In the genomic region with DNA sequence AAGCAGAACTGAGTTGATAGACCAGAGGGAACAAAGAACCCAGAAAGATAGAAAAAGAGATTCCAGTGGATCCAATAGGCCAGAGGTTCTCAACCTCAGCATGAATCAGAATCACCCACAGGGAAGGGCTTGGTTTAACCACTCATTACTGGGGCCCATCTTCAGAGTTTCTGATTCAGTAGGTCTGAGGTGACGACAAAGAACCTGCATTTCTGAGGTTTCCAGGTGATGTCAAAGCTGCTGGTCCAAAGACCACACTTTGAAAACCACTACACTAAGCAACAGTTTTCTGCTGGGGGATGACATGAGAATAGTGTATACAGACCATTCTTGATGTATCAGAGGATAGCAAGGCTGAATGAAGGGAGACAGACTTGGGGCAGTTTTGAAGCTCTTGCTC, we compare ENCODE assay signal across 25 cellular contexts.
DNase-seq lines count a peak whose midpoint lies in the region; ATAC-seq, FAIRE-seq and TF ChIP-seq lines count a peak whose summit lies in the region.
"Had no signal": no experiment of that assay in that cellular context is flagged by ENCODE, and none has a peak within 500 bp of the region (broad histone marks: within the 10 kb centered on the region; RNA-seq: fewer than 3 reads in every experiment).

No MANE protein-coding gene starts in this region.

- H3K27ac Mint-ChIP-seq in activated CD4-positive, alpha-beta T cell treated with anti-CD3 and anti-CD28 coated beads for 36 hours, result no peak overlapping the region
- H3K27ac Mint-ChIP-seq in activated CD4-positive, alpha-beta memory T cell treated with anti-CD3 and anti-CD28 coated beads, Interleukin-2, amount 10 ng/mL, durations not matched to agents 7 days and 5 days, result peak overlapping the region; percentile 62
- H3K27ac Mint-ChIP-seq: activated naive CD4-positive, alpha-beta T cell treated with anti-CD3 and anti-CD28 coated beads for 36 hours; memory B cell had no signal

- no peaks in the 10 kb centered on the region for H3K9me3 Mint-ChIP-seq in activated CD4-positive, alpha-beta T cell treated with anti-CD3 and anti-CD28 coated beads for 36 hours (ENCODE audit: low read depth)
- peaks cover 7% of the 10 kb centered on the region for H3K9me3 Mint-ChIP-seq in activated CD4-positive, alpha-beta memory T cell treated with anti-CD3 and anti-CD28 coated beads, Interleukin-2, amount 10 ng/mL, durations not matched to agents 7 days and 5 days
- H3K9me3 Mint-ChIP-seq: activated naive CD4-positive, alpha-beta T cell treated with anti-CD3 and anti-CD28 coated beads for 36 hours; memory B cell had no signal

- H3K4me2 ChIP-seq in keratinocyte (ENCODE audit: control insufficient read depth, extremely low read depth, insufficient read depth, low read depth, low read length), result no peak overlapping the region

- dilution Hi-C loops in keratinocyte (cut with MboI; ENCODE audit: extremely low pct_ligation_motif_present, low sequenced_read_pairs), result no loop called here

- H3K9ac ChIP-seq in keratinocyte (ENCODE audit: control insufficient read depth, extremely low read depth, insufficient read depth, low read length), result no peak overlapping the region

- no peaks in the 10 kb centered on the region for H4K20me1 ChIP-seq in keratinocyte (ENCODE audit: control insufficient read depth, extremely low read depth, insufficient read depth, low read length)

- H3K27me3 ChIP-seq in keratinocyte (ENCODE audit: control insufficient read depth, extremely low read depth, insufficient read depth, low read length), result no peaks in the 10 kb centered on the region
- H3K27me3 ChIP-seq: body of pancreas, neutrophil, thyroid gland had no signal

- H3K9me3 ChIP-seq in keratinocyte (ENCODE audit: control insufficient read depth, low read depth, low read length), result no peaks in the 10 kb centered on the region
- H3K9me3 ChIP-seq: body of pancreas, neutrophil, prostate gland, thyroid gland had no signal

- H3K27me3 Mint-ChIP-seq in activated CD4-positive, alpha-beta T cell treated with anti-CD3 and anti-CD28 coated beads for 36 hours, result no peaks in the 10 kb centered on the region
- H3K27me3 Mint-ChIP-seq in activated CD4-positive, alpha-beta memory T cell treated with anti-CD3 and anti-CD28 coated beads, Interleukin-2, amount 10 ng/mL, durations not matched to agents 7 days and 5 days, result no peaks in the 10 kb centered on the region
- H3K27me3 Mint-ChIP-seq: CD8-positive, alpha-beta memory T cell; memory B cell had no signal

- peaks cover 18% of the 10 kb centered on the region for H3K4me1 Mint-ChIP-seq in activated CD4-positive, alpha-beta T cell treated with anti-CD3 and anti-CD28 coated beads for 36 hours
- peaks cover 23% of the 10 kb centered on the region for H3K4me1 Mint-ChIP-seq in activated CD4-positive, alpha-beta memory T cell treated with anti-CD3 and anti-CD28 coated beads, Interleukin-2, amount 10 ng/mL, durations not matched to agents 7 days and 5 days

- H3K36me3 ChIP-seq in keratinocyte (ENCODE audit: control insufficient read depth in 2 of 2, extremely low read depth in 1 of 2, insufficient read depth in 2 of 2, low read length in 2 of 2), result no peaks in the 10 kb centered on the region
- H3K36me3 ChIP-seq: neutrophil, prostate gland, thyroid gland had no signal

- peak; percentile 30 for DNase-seq in activated CD4-positive, alpha-beta T cell treated with anti-CD3 and anti-CD28 coated beads for 36 hours
- no peak for DNase-seq in activated CD4-positive, alpha-beta T cell treated with anti-CD3 and anti-CD28 coated beads for 1 hour
- DNase-seq in activated CD4-positive, alpha-beta memory T cell treated with anti-CD3 and anti-CD28 coated beads, Interleukin-2, amount 10 ng/mL, durations not matched to agents 7 days and 5 days, result peak; percentile 24
- peak; percentile 7 for DNase-seq in keratinocyte (ENCODE audit: low read depth, low spot score)
- DNase-seq in activated gamma-delta T cell (lab: John Stamatoyannopoulos, UW), result no peak
- no peak for DNase-seq in SIG-M5 treated with dmso at 0.1 percent for 504 hours (lab: John Stamatoyannopoulos, UW; ENCODE audit: unreplicated experiment)
- DNase-seq in GM19239 (ENCODE audit: insufficient read length, low spot score), result no peak
- DNase-seq: 8988T; activated CD4-positive, CD25-positive, alpha-beta regulatory T cell; activated CD8-positive, alpha-beta memory T cell treated with anti-CD3 and anti-CD28 coated beads, Interleukin-2, amount 50 U/mL, for 48 hours; activated naive CD4-positive, alpha-beta T cell treated with anti-CD3 and anti-CD28 coated beads for 36 hours; body of pancreas; CD8-positive, alpha-beta memory T cell; DMS153; Kasumi-1; NCI-H1048; NCI-H187; stimulated activated naive CD4-positive, alpha-beta T cell; T-helper 9 cell; thyroid gland had no signal

- H3K4me3 Mint-ChIP-seq in activated CD4-positive, alpha-beta T cell treated with anti-CD3 and anti-CD28 coated beads for 36 hours, result no peak overlapping the region
- no peak overlapping the region for H3K4me3 Mint-ChIP-seq in activated CD4-positive, alpha-beta memory T cell treated with anti-CD3 and anti-CD28 coated beads, Interleukin-2, amount 10 ng/mL, durations not matched to agents 7 days and 5 days
- H3K4me3 Mint-ChIP-seq: activated naive CD4-positive, alpha-beta T cell treated with anti-CD3 and anti-CD28 coated beads for 36 hours; CD8-positive, alpha-beta memory T cell; memory B cell had no signal

- TF ChIP-seq CTCF in keratinocyte (optimal IDR thresholded peaks at IDR 0.05 in 1 of 3, IDR thresholded peaks at IDR 0.05 in 1 of 3, conservative IDR thresholded peaks at IDR 0.05 in 1 of 3; ENCODE audit: extremely low read depth in 1 of 3, insufficient read depth in 2 of 3, low read length in 3 of 3), result no peak

- H3K79me2 ChIP-seq in keratinocyte (ENCODE audit: control insufficient read depth, insufficient read depth, low read length), result no peaks in the 10 kb centered on the region

- peak; percentile 82 for ATAC-seq in activated CD4-positive, alpha-beta T cell treated with anti-CD3 and anti-CD28 coated beads for 36 hours
- ATAC-seq in GM21423 (IDR thresholded peaks at IDR 0.05; ENCODE audit: unreplicated experiment), result peak; percentile 45
- ATAC-seq: body of pancreas, SK-N-SH treated with all-trans-retinoic acid at 6 μM for 48 hours had no signal

- CTCF ChIA-PET in activated CD4-positive, alpha-beta T cell treated with anti-CD3 and anti-CD28 coated beads for 36 hours (lab: Charles Lee), result no interaction called here
- CTCF ChIA-PET in activated CD4-positive, alpha-beta memory T cell treated with anti-CD3 and anti-CD28 coated beads, Interleukin-2, amount 10 ng/mL, durations not matched to agents 7 days and 5 days (lab: Charles Lee), result no interaction called here

- intact Hi-C loops in activated CD4-positive, alpha-beta T cell treated with anti-CD3 and anti-CD28 coated beads for 36 hours (cut with DNase I, micrococcal nuclease), result no loop called here

- no peak overlapping the region for H3K4me3 ChIP-seq in keratinocyte (ENCODE audit: control insufficient read depth in 2 of 3, extremely low read depth in 1 of 3, insufficient read depth in 2 of 3, low read depth in 1 of 3, low read length in 3 of 3)
- H3K4me3 ChIP-seq: body of pancreas, prostate gland, thyroid gland had no signal

- no peak overlapping the region for H3K27ac ChIP-seq in keratinocyte (ENCODE audit: control insufficient read depth, insufficient read depth, low read length)
- H3K27ac ChIP-seq: body of pancreas, neutrophil, prostate gland, thyroid gland had no signal

- no peaks in the 10 kb centered on the region for H3K36me3 Mint-ChIP-seq in activated CD4-positive, alpha-beta T cell treated with anti-CD3 and anti-CD28 coated beads for 36 hours (ENCODE audit: low read depth)
- H3K36me3 Mint-ChIP-seq in activated CD4-positive, alpha-beta memory T cell treated with anti-CD3 and anti-CD28 coated beads, Interleukin-2, amount 10 ng/mL, durations not matched to agents 7 days and 5 days (ENCODE audit: low read depth), result peaks cover 6% of the 10 kb centered on the region
- H3K36me3 Mint-ChIP-seq: CD8-positive, alpha-beta memory T cell; memory B cell had no signal

- no peaks in the 10 kb centered on the region for H3K9me1 ChIP-seq in keratinocyte (ENCODE audit: control insufficient read depth, extremely low read depth, insufficient read depth, low read length)

- H2AFZ ChIP-seq in keratinocyte (ENCODE audit: control insufficient read depth, low read length), result no peak overlapping the region

- H3K4me1 ChIP-seq in keratinocyte (ENCODE audit: control insufficient read depth, extremely low read depth, insufficient read depth, low read length), result no peaks in the 10 kb centered on the region
- H3K4me1 ChIP-seq: body of pancreas, prostate gland, thyroid gland had no signal

- POLR2A ChIA-PET in activated CD4-positive, alpha-beta T cell treated with anti-CD3 and anti-CD28 coated beads for 36 hours (lab: Charles Lee), result no interaction called here
- POLR2A ChIA-PET in activated CD4-positive, alpha-beta memory T cell treated with anti-CD3 and anti-CD28 coated beads, Interleukin-2, amount 10 ng/mL, durations not matched to agents 7 days and 5 days (lab: Charles Lee), result interaction anchor here (0.6 to 1.0 kb wide), 2 partner anchors 23 to 80 kb away, joined by 3 read pairs; no protein-coding TSS in a partner anchor

- FAIRE-seq in keratinocyte (lab: Jason Lieb, UNC), result no peak
- FAIRE-seq in GM19239 (lab: Jason Lieb, UNC), result no peak

Comparison
In these comparisons a context has a peak if more than half of its experiments do, and no peak if none do; other contexts are left out.
1. DNase-seq: peak in activated CD4-positive, alpha-beta T cell treated with anti-CD3 and anti-CD28 coated beads for 36 hours (single experiment), activated CD4-positive, alpha-beta memory T cell treated with anti-CD3 and anti-CD28 coated beads, Interleukin-2, amount 10 ng/mL, durations not matched to agents 7 days and 5 days (single experiment) and keratinocyte (single experiment); none in activated CD4-positive, alpha-beta T cell treated with anti-CD3 and anti-CD28 coated beads for 1 hour (single experiment), activated gamma-delta T cell (single experiment), SIG-M5 treated with dmso at 0.1 percent for 504 hours (single experiment) and GM19239 (single experiment).